In genomic region chr3:127672429-127673190, GRCh38 we compare ENCODE assay signal across 8 cellular contexts. TPM values are rescaled to one million over a fixed set of nuclear protein-coding genes. Genes with fewer than 3 reads are reported as not detected.
DNase-seq lines count a peak whose midpoint lies in the region; ATAC-seq and TF ChIP-seq lines count a peak whose summit lies in the region.

TSS of gene ABTB1 (plus strand) at chr3:127672952. CDS start at chr3:127673026, 74 bp downstream.

- H3K4me1 Mint-ChIP-seq in Calu3 (ENCODE audit: low read depth, unreplicated experiment) (peaks cover 13% of the 10 kb centered on the region), nephron (peaks cover 23% of the 10 kb centered on the region)
- peaks cover 28% of the 10 kb centered on the region for H3K4me1 Mint-ChIP-seq in stimulated activated naive CD8-positive, alpha-beta T cell treated with anti-CD3 and anti-CD28 coated beads, Interleukin-15, Interleukin-2, amounts not matched to agents 100 ng/mL and 50 ng/mL, for 24 hours (ENCODE audit: low read depth)

- H3K9me3 Mint-ChIP-seq in Calu3 (ENCODE audit: low read depth, unreplicated experiment) (no peaks in the 10 kb centered on the region), nephron (no peaks in the 10 kb centered on the region)
- no peaks in the 10 kb centered on the region for H3K9me3 Mint-ChIP-seq in stimulated activated naive CD8-positive, alpha-beta T cell treated with anti-CD3 and anti-CD28 coated beads, Interleukin-15, Interleukin-2, amounts not matched to agents 100 ng/mL and 50 ng/mL, for 24 hours

- peak within 1 kb of the TSS; percentile 89 for H3K4me3 Mint-ChIP-seq in Calu3 (ENCODE audit: low read depth, unreplicated experiment)
- H3K4me3 Mint-ChIP-seq in nephron = peak within 1 kb of the TSS; percentile 93 to 94 (median 93)
- H3K4me3 Mint-ChIP-seq in stimulated activated naive CD8-positive, alpha-beta T cell treated with anti-CD3 and anti-CD28 coated beads, Interleukin-15, Interleukin-2, amounts not matched to agents 100 ng/mL and 50 ng/mL, for 24 hours = peak within 1 kb of the TSS; percentile 89

- BruUV-seq in Calu3 (replicated peaks; lab: Mats Ljungman, UMichigan) = TSS peak; percentile 93

- DNase-seq in Calu3 = peak; percentile 95
- DNase-seq in KBM-7 = peak; percentile 58
- peak; percentile 82 for DNase-seq in RKO (ENCODE audit: low spot score)
- DNase-seq in activated T-helper 1 cell treated with anti-CD3 and anti-CD28 coated beads, Interleukin-2, amount 50 U/mL, for 16 hours (ENCODE audit: low read depth in 1 of 2, low spot score in 1 of 2) = peak; percentile 80 to 81
- peak; percentile 48 for DNase-seq in fibroblast of peridontal ligament (ENCODE audit: extremely low read depth)

- peak within 1 kb of the TSS; percentile 92 for H3K27ac Mint-ChIP-seq in Calu3 (ENCODE audit: unreplicated experiment)
- H3K27ac Mint-ChIP-seq in nephron = peak within 1 kb of the TSS; percentile 38 to 82 (median 82)
- H3K27ac Mint-ChIP-seq in stimulated activated naive CD8-positive, alpha-beta T cell treated with anti-CD3 and anti-CD28 coated beads, Interleukin-15, Interleukin-2, amounts not matched to agents 100 ng/mL and 50 ng/mL, for 24 hours = peak within 1 kb of the TSS; percentile 97

- intact Hi-C loops in Calu3 (cut with micrococcal nuclease; ENCODE audit: unreplicated experiment) = no loop called here

- in situ Hi-C loops in KBM-7 (cut with MboI; ENCODE audit: low pct_unique_long_range_greater_than_20kb, low sequenced_read_pairs) = no loop called here

- ATAC-seq in GM21515 (IDR thresholded peaks at IDR 0.05; ENCODE audit: unreplicated experiment) = peak; percentile 58

- CTCF ChIA-PET in Calu3 (lab: Charles Lee) = interaction anchor here (0.8 to 1.6 kb wide), 4 partner anchors 11 to 147 kb away, joined by 3 to 5 read pairs (median 3); no protein-coding TSS in a partner anchor

- H3K27me3 Mint-ChIP-seq in Calu3 (ENCODE audit: unreplicated experiment) = no peaks in the 10 kb centered on the region
- peaks cover 12% of the 10 kb centered on the region for H3K27me3 Mint-ChIP-seq in nephron (ENCODE audit: low read depth)
- no peaks in the 10 kb centered on the region for H3K27me3 Mint-ChIP-seq in stimulated activated naive CD8-positive, alpha-beta T cell treated with anti-CD3 and anti-CD28 coated beads, Interleukin-15, Interleukin-2, amounts not matched to agents 100 ng/mL and 50 ng/mL, for 24 hours

- no peak for TF ChIP-seq CTCF in Calu3 (IDR thresholded peaks at IDR 0.05; ENCODE audit: unreplicated experiment)
- no peak for TF ChIP-seq CTCF in nephron (IDR thresholded peaks at IDR 0.05; ENCODE audit: unreplicated experiment in 3 of 3)

- peaks cover 48% of the 10 kb centered on the region for H3K36me3 Mint-ChIP-seq in Calu3 (ENCODE audit: insufficient read depth, unreplicated experiment)
- H3K36me3 Mint-ChIP-seq in nephron (ENCODE audit: low read depth) = peaks cover 3% of the 10 kb centered on the region
- no peaks in the 10 kb centered on the region for H3K36me3 Mint-ChIP-seq in stimulated activated naive CD8-positive, alpha-beta T cell treated with anti-CD3 and anti-CD28 coated beads, Interleukin-15, Interleukin-2, amounts not matched to agents 100 ng/mL and 50 ng/mL, for 24 hours (ENCODE audit: low read depth)

RNA-seq across cellular contexts. Expression of gene ABTB1, which starts in this region (rescaled TPM):
- 25.1 and 27.2 TPM in 2 replicates for total RNA-seq in Calu3 (2022)

Comparison
In these comparisons a context has a peak if more than half of its experiments do, and no peak if none do; other contexts are left out.
1. Peak in every context shown above with its lines: DNase-seq and ATAC-seq.